ENCODE assay signal across 31 cellular contexts in the genomic region with DNA sequence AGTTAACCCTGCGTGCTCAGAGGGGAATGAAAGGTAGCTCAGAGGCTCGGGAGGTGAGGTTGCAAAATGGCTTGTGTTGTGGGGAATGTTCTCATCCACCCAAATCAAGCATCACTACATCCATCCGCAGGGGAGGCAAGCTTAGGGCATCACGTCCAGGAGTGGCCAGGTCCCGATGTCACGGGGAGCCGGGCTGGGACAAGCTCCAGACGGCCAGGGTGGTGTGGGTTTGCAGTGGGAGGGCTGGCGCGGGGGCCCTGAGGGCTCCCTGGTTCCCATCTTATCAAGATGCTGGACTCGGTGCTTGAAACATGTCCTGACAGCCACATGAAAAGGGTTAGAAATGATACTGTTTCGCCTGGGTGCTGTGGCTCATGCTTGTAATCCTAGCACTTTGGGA. TPM values are rescaled to one million over a fixed set of nuclear protein-coding genes. Genes with fewer than 3 reads are reported as not detected.
"Had no signal": no experiment of that assay in that cellular context is flagged by ENCODE, and none has a peak within 500 bp of the region (broad histone marks: within the 10 kb centered on the region; RNA-seq: fewer than 3 reads in every experiment).

No MANE protein-coding gene starts in this region.

- ATAC-seq: activated CD4-positive, CD25-positive, alpha-beta regulatory T cell treated with anti-CD3 and anti-CD28 coated beads, Interleukin-2, amount 50 U/mL, for 24 hours; activated CD8-positive, alpha-beta memory T cell treated with anti-CD3 and anti-CD28 coated beads, Interleukin-2, amount 10 ng/mL, durations not matched to agents 7 days and 5 days; activated CD8-positive, alpha-beta T cell treated with anti-CD3 and anti-CD28 coated beads for 36 hours; gastrocnemius medialis; psoas muscle; stimulated activated memory B cell treated with anti-CD40 and anti-IgM and Interleukin-4, amounts not matched to agents 10 μg/mL and 1 μg/mL and 100 μg/mL, for 72 hours; T-cell had no signal

- H3K27me3 Mint-ChIP-seq: activated CD4-positive, alpha-beta T cell treated with anti-CD3 and anti-CD28 coated beads, Interleukin-2, amount 10 ng/mL, durations not matched to agents 24 days and 14 days; activated CD8-positive, alpha-beta memory T cell treated with anti-CD3 and anti-CD28 coated beads, Interleukin-2, amount 10 ng/mL, durations not matched to agents 7 days and 5 days; activated CD8-positive, alpha-beta T cell treated with anti-CD3 and anti-CD28 coated beads for 36 hours; activated naive CD4-positive, alpha-beta T cell treated with anti-CD3 and anti-CD28 coated beads, Interleukin-2, amount 50 U/mL, for 24 hours; naive B cell; stimulated activated memory B cell treated with anti-CD40 and anti-IgM and Interleukin-4, amounts not matched to agents 10 μg/mL and 1 μg/mL and 100 μg/mL, for 72 hours; T-cell had no signal

- H3K27ac Mint-ChIP-seq: activated CD8-positive, alpha-beta memory T cell treated with anti-CD3 and anti-CD28 coated beads, Interleukin-2, amount 10 ng/mL, durations not matched to agents 7 days and 5 days; activated CD8-positive, alpha-beta T cell treated with anti-CD3 and anti-CD28 coated beads for 36 hours; activated naive CD4-positive, alpha-beta T cell treated with anti-CD3 and anti-CD28 coated beads, Interleukin-2, amount 50 U/mL, for 24 hours; stimulated activated memory B cell treated with anti-CD40 and anti-IgM and Interleukin-4, amounts not matched to agents 10 μg/mL and 1 μg/mL and 100 μg/mL, for 72 hours; T-cell; T-helper 2 cell treated with Interferon-gamma antibody and Interleukin-4, amounts not matched to agents 5 μg/mL and 100 μg/mL, for 36 hours had no signal

- H3K4me3 Mint-ChIP-seq: activated CD4-positive, alpha-beta T cell treated with anti-CD3 and anti-CD28 coated beads, Interleukin-2, amount 10 ng/mL, durations not matched to agents 24 days and 14 days; activated CD8-positive, alpha-beta memory T cell treated with anti-CD3 and anti-CD28 coated beads, Interleukin-2, amount 10 ng/mL, durations not matched to agents 7 days and 5 days; activated CD8-positive, alpha-beta T cell treated with anti-CD3 and anti-CD28 coated beads for 36 hours; activated naive CD4-positive, alpha-beta T cell treated with anti-CD3 and anti-CD28 coated beads, Interleukin-2, amount 50 U/mL, for 24 hours; naive B cell; stimulated activated memory B cell treated with anti-CD40 and anti-IgM and Interleukin-4, amounts not matched to agents 10 μg/mL and 1 μg/mL and 100 μg/mL, for 72 hours; T-cell; T-helper 2 cell treated with Interferon-gamma antibody and Interleukin-4, amounts not matched to agents 5 μg/mL and 100 μg/mL, for 36 hours had no signal

- H3K36me3 ChIP-seq: uterus had no signal

- H3K27ac ChIP-seq: adrenal gland, ascending aorta, brain microvascular endothelial cell, esophagus squamous epithelium, gastrocnemius medialis, psoas muscle, right atrium auricular region, suprapubic skin, uterus, VCaP had no signal

- H3K27me3 ChIP-seq: adrenal gland, ascending aorta, brain microvascular endothelial cell, esophagus squamous epithelium, gastrocnemius medialis, right atrium auricular region, stomach, suprapubic skin, transverse colon, uterus had no signal

- H3K4me1 Mint-ChIP-seq: activated CD4-positive, alpha-beta T cell treated with anti-CD3 and anti-CD28 coated beads, Interleukin-2, amount 10 ng/mL, durations not matched to agents 24 days and 14 days; activated CD8-positive, alpha-beta memory T cell treated with anti-CD3 and anti-CD28 coated beads, Interleukin-2, amount 10 ng/mL, durations not matched to agents 7 days and 5 days; activated naive CD4-positive, alpha-beta T cell treated with anti-CD3 and anti-CD28 coated beads, Interleukin-2, amount 50 U/mL, for 24 hours had no signal

- H3K4me3 ChIP-seq: adrenal gland, ascending aorta, esophagus squamous epithelium, gastrocnemius medialis, psoas muscle, right atrium auricular region, stomach, suprapubic skin, transverse colon, uterus had no signal

- H3K9me3 Mint-ChIP-seq: activated CD4-positive, alpha-beta T cell treated with anti-CD3 and anti-CD28 coated beads, Interleukin-2, amount 10 ng/mL, durations not matched to agents 24 days and 14 days; activated CD8-positive, alpha-beta T cell treated with anti-CD3 and anti-CD28 coated beads for 36 hours; activated naive CD4-positive, alpha-beta T cell treated with anti-CD3 and anti-CD28 coated beads, Interleukin-2, amount 50 U/mL, for 24 hours; naive B cell; stimulated activated memory B cell treated with anti-CD40 and anti-IgM and Interleukin-4, amounts not matched to agents 10 μg/mL and 1 μg/mL and 100 μg/mL, for 72 hours; T-cell; T-helper 2 cell treated with Interferon-gamma antibody and Interleukin-4, amounts not matched to agents 5 μg/mL and 100 μg/mL, for 36 hours had no signal

- H3K4me1 ChIP-seq: adrenal gland, ascending aorta, gastrocnemius medialis, psoas muscle, right atrium auricular region, suprapubic skin, uterus had no signal

- DNase-seq: activated CD4-positive, alpha-beta T cell treated with anti-CD3 and anti-CD28 coated beads, Interleukin-2, amount 10 ng/mL, durations not matched to agents 24 days and 14 days; activated CD8-positive, alpha-beta memory T cell treated with anti-CD3 and anti-CD28 coated beads, Interleukin-2, amount 10 ng/mL, durations not matched to agents 7 days and 5 days; activated CD8-positive, alpha-beta T cell treated with anti-CD3 and anti-CD28 coated beads for 36 hours; activated gamma-delta T cell; activated T-cell treated with anti-CD3 and anti-CD28 coated beads for 4 hours; brain microvascular endothelial cell; central memory CD4-positive, alpha-beta T cell; esophagus squamous epithelium; gastrocnemius medialis; hippocampal formation; mesendoderm; naive B cell; psoas muscle; stomach; T-cell; transverse colon; uterus had no signal

- H3K9me3 ChIP-seq: adrenal gland, ascending aorta, esophagus squamous epithelium, gastrocnemius medialis, psoas muscle, right atrium auricular region, stomach, suprapubic skin, transverse colon, uterus had no signal

RNA-seq across cellular contexts. Expression of gene NLRP9, which starts 37.4 kb away (rescaled TPM):
- total RNA-seq: activated CD4-positive, alpha-beta T cell treated with anti-CD3 and anti-CD28 coated beads, Interleukin-2, amount 10 ng/mL, durations not matched to agents 24 days and 14 days; activated CD8-positive, alpha-beta memory T cell treated with anti-CD3 and anti-CD28 coated beads, Interleukin-2, amount 10 ng/mL, durations not matched to agents 7 days and 5 days; activated CD8-positive, alpha-beta T cell treated with anti-CD3 and anti-CD28 coated beads for 36 hours; adrenal gland; ascending aorta; esophagus squamous epithelium; gastrocnemius medialis; lower leg skin; mucosa of gallbladder; omental fat pad; psoas muscle; right atrium auricular region; skeletal muscle tissue; stomach; suprapubic skin; T-cell; transverse colon had no signal
- polyA plus RNA-seq: adrenal gland, neural cell, psoas muscle, stomach had no signal
